ENCODE assay signal across 8 cellular contexts in genomic region chr1:235417101-235417697, GRCh38. TPM values are rescaled to one million over a fixed set of nuclear protein-coding genes. Genes with fewer than 3 reads are reported as not detected.
DNase-seq lines count a peak whose midpoint lies in the region; ATAC-seq and TF ChIP-seq lines count a peak whose summit lies in the region.

No MANE protein-coding gene starts in this region.

- peak; percentile 43 for DNase-seq in DMS79 treated with DMSO at 0.1 percent for 48 hours (lab: John Stamatoyannopoulos, UW)
- DNase-seq in HS-5 (ENCODE audit: low read depth): peak; percentile 80
- peak; percentile 63 for DNase-seq in RPMI8226
- DNase-seq in fibroblast of villous mesenchyme (ENCODE audit: low read depth): peak; percentile 83
- DNase-seq in nucleus accumbens (lab: John Stamatoyannopoulos, UW): peak in 43 of 56 donors; percentile 1 to 76 (median 33)
- peak; percentile 60 to 69 for DNase-seq in tibial artery

- H3K36me3 ChIP-seq in tibial artery: no peaks in the 10 kb centered on the region

- H3K9me3 ChIP-seq in tibial artery: no peaks in the 10 kb centered on the region

- H3K4me1 ChIP-seq in tibial artery: peaks cover 0 to 5% (median 4%) of the 10 kb centered on the region in 4 donors

- intact Hi-C loops in tibial artery (cut with DNase I; ENCODE audit: low total_unique reads): loop anchor here (2.0 to 5.0 kb wide), 2 partner anchors 90 to 315 kb away; no protein-coding TSS in a partner anchor

- H3K27ac Mint-ChIP-seq in activated T-helper 17 cell treated with anti-CD3 and anti-CD28 coated beads, Interleukin-2, amount 50 U/mL, for 72 hours: no peak overlapping the region

- peak; percentile 81 for TF ChIP-seq CTCF in fibroblast of villous mesenchyme (IDR thresholded peaks at IDR 0.05; ENCODE audit: insufficient read depth, low read depth, low read length)
- TF ChIP-seq CTCF in tibial artery (IDR thresholded peaks at IDR 0.05): peak; percentile 84 to 85

- H3K9me3 Mint-ChIP-seq in activated T-helper 17 cell treated with anti-CD3 and anti-CD28 coated beads, Interleukin-2, amount 50 U/mL, for 72 hours: no peaks in the 10 kb centered on the region

- no peak overlapping the region for H3K4me3 Mint-ChIP-seq in activated T-helper 17 cell treated with anti-CD3 and anti-CD28 coated beads, Interleukin-2, amount 50 U/mL, for 72 hours

- H3K4me3 ChIP-seq in fibroblast of villous mesenchyme (ENCODE audit: low read depth, low read length): no peak overlapping the region
- no peak overlapping the region for H3K4me3 ChIP-seq in tibial artery

- no peaks in the 10 kb centered on the region for H3K27me3 ChIP-seq in tibial artery

- H3K27ac ChIP-seq in tibial artery: no peak overlapping the region

- peaks cover 24% of the 10 kb centered on the region for H3K36me3 Mint-ChIP-seq in activated T-helper 17 cell treated with anti-CD3 and anti-CD28 coated beads, Interleukin-2, amount 50 U/mL, for 72 hours (ENCODE audit: low read depth)

- no peaks in the 10 kb centered on the region for H3K27me3 Mint-ChIP-seq in activated T-helper 17 cell treated with anti-CD3 and anti-CD28 coated beads, Interleukin-2, amount 50 U/mL, for 72 hours

- peak; percentile 60 for ATAC-seq in activated T-helper 17 cell treated with anti-CD3 and anti-CD28 coated beads, Interleukin-2, amount 50 U/mL, for 72 hours (replicated peaks)
- ATAC-seq in HG02763 (IDR thresholded peaks at IDR 0.05; ENCODE audit: unreplicated experiment): no peak

- no peaks in the 10 kb centered on the region for H3K4me1 Mint-ChIP-seq in activated T-helper 17 cell treated with anti-CD3 and anti-CD28 coated beads, Interleukin-2, amount 50 U/mL, for 72 hours

RNA-seq across cellular contexts. Expression of gene TBCE, which starts 50.0 kb away (rescaled TPM):
- 10 to 100 TPM; 21.5 to 31.7 TPM for total RNA-seq in activated T-helper 17 cell treated with anti-CD3 and anti-CD28 coated beads, Interleukin-2, amount 50 U/mL, for 72 hours
- 22.9 and 28.5 TPM in 2 replicates for total RNA-seq in fibroblast of villous mesenchyme

Comparison
In these comparisons a context has a peak if more than half of its experiments do, and no peak if none do; other contexts are left out.
1. DNase-seq: peak in every context shown above with its lines; median percentile 83 in fibroblast of villous mesenchyme; 80 in HS-5; 64 in tibial artery; 63 in RPMI8226; 43 in DMS79 treated with DMSO at 0.1 percent for 48 hours; 33 in nucleus accumbens.